Comparison of ENCODE assay signal across 1 cellular context in genomic region chr14:103401223-103402214, GRCh38.
TF ChIP-seq lines count a peak whose summit lies in the region.

No MANE protein-coding gene starts in this region.

TF ChIP-seq in K562, 482 proteins besides CTCF, POLR2A, EP300 and RAD21 (continued from another document):
- TF ChIP-seq SRSF1 (IDR thresholded peaks at IDR 0.05; ENCODE audit: low read depth, low read length) (no peak), ZFP36 (IDR thresholded peaks at IDR 0.05; ENCODE audit: low read depth, low read length, partially characterized antibody) (no peak), DIDO1 (tag; IDR thresholded peaks at IDR 0.05; ENCODE audit: low read depth) (no peak), BACH1 (tag; IDR thresholded peaks at IDR 0.05) (no peak)
